In the genomic region with DNA sequence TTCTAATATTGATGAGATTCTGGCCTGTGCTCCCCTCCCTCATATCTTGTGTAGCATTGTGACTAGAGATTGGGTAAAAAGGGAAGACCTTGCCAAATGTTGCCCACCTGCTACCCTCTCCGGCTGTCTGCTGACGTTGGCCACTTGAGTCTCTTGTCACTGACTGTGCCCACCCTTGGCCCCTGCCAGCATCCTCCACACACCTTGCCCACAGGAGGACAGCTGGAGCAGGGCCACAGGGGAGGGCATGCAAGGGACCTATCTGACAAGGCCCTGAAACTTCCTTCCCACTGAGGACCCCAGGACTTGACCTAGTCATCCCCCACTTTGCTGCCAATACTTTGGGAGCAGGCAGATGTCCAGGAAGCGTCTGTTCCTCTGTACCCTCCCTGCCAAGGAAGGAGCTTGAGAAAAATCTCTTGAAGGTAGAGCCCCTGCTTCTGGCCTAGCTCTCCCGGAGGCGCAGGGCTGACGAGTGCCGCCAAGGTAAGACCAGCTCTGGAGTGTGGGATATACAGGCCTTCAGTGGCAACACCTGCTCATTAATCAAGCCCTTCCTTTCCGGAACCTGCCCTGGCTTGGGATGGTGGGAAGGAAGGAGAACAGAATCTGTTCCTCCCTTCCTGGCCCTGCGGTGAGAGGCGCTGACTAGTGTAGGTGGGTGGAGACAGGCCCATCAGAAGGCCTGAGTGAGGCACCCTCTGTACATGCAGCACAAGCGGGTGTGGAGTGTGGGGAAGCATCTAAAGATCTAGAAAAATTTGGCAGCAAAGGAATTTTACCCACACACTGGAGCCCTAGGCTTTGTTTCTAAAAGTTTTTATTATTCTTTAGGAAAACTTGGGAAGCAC, we compare ENCODE assay signal across 27 cellular contexts. TPM values are rescaled to one million over a fixed set of nuclear protein-coding genes. Genes with fewer than 3 reads are reported as not detected.
DNase-seq lines count a peak whose midpoint lies in the region; ATAC-seq, FAIRE-seq and TF ChIP-seq lines count a peak whose summit lies in the region.
"Had no signal": no experiment of that assay in that cellular context is flagged by ENCODE, and none has a peak within 500 bp of the region (broad histone marks: within the 10 kb centered on the region; RNA-seq: fewer than 3 reads in every experiment).

No MANE protein-coding gene starts in this region.

- H3K27me3 ChIP-seq in HCT116 (ENCODE audit: insufficient read depth, low read length) (no peaks in the 10 kb centered on the region), small intestine (ENCODE audit: control insufficient read depth in 2 of 2, insufficient read depth in 2 of 2, low read length in 2 of 2) (no peaks in the 10 kb centered on the region)
- H3K27me3 ChIP-seq: ascending aorta, SJCRH30 had no signal

- H3K27me3 Mint-ChIP-seq in stimulated activated memory B cell treated with anti-CD40 and anti-IgM and Interleukin-4, amounts not matched to agents 10 μg/mL and 1 μg/mL and 100 μg/mL, for 72 hours: peaks cover under 1% of the 10 kb centered on the region

- DNase-seq in HCT116 (ENCODE audit: low read depth, low spot score) (no peak), SW480 (ENCODE audit: low spot score) (peak; percentile 17), epithelial cell of prostate (ENCODE audit: low read depth, low spot score) (no peak), small intestine (no peak), NAMALWA (ENCODE audit: low spot score) (no peak)
- DNase-seq: activated naive CD4-positive, alpha-beta T cell treated with Interleukin-2 at 50 U/mL for 16 hours; cerebellar nuclear complex; effector CD4-positive, alpha-beta T cell; glutamatergic neuron; HFFc6; NCI-H1436; NCI-H748 treated with DMSO at 0.1 percent for 48 hours; nephron progenitor cell; SJCRH30; stimulated activated CD4-positive, alpha-beta T cell treated with anti-CD3 and anti-CD28 coated beads, Interleukin-4, amount 100 ng/mL, for 1 hour; stimulated activated naive CD8-positive, alpha-beta T cell treated with anti-CD3 and anti-CD28 coated beads, Interleukin-15, amount 100 ng/mL, for 72 hours; WERI-Rb-1 had no signal

- no peaks in the 10 kb centered on the region for H3K9me3 Mint-ChIP-seq in stimulated activated memory B cell treated with anti-CD40 and anti-IgM and Interleukin-4, amounts not matched to agents 10 μg/mL and 1 μg/mL and 100 μg/mL, for 72 hours
- H3K9me3 Mint-ChIP-seq: HFFc6; nephron progenitor cell; stimulated activated naive CD8-positive, alpha-beta T cell treated with anti-CD3 and anti-CD28 coated beads, Interleukin-15, amount 100 ng/mL, for 72 hours; T-helper 1 cell treated with Interleukin-12 subunit alpha and Interleukin-12 subunit beta and Interleukin-4 antibody, amounts not matched to agents 30 μg/mL and 1 μg/mL, for 36 hours; type B pancreatic cell had no signal

- H3K4me1 ChIP-seq in HCT116 (ENCODE audit: control insufficient read depth in 1 of 2, insufficient read depth in 2 of 2, low read length in 2 of 2): peaks cover 4 to 28% of the 10 kb centered on the region in 2 experiments; a peak in 3 of 4 replicates
- no peaks in the 10 kb centered on the region for H3K4me1 ChIP-seq in small intestine (ENCODE audit: control insufficient read depth in 2 of 2, insufficient read depth in 1 of 2, low read depth in 1 of 2, low read length in 1 of 2)
- H3K4me1 ChIP-seq: ascending aorta had no signal

- no peaks in the 10 kb centered on the region for H3K9me3 ChIP-seq in HCT116 (ENCODE audit: control insufficient read depth in 1 of 2, insufficient read depth in 1 of 2, low read depth in 1 of 2, low read length in 2 of 2)
- no peaks in the 10 kb centered on the region for H3K9me3 ChIP-seq in small intestine (ENCODE audit: control insufficient read depth, low read depth)
- H3K9me3 ChIP-seq: ascending aorta, SJCRH30 had no signal

- H3K36me3 ChIP-seq in HCT116 (ENCODE audit: control insufficient read depth in 1 of 2, insufficient read depth in 2 of 2, low read length in 2 of 2): peaks cover 0 to 3% of the 10 kb centered on the region in 2 experiments; a peak in 1 of 4 replicates
- no peaks in the 10 kb centered on the region for H3K36me3 ChIP-seq in small intestine (ENCODE audit: control insufficient read depth in 2 of 2, insufficient read depth in 2 of 2, low read length in 2 of 2)
- H3K36me3 ChIP-seq: ascending aorta had no signal

- no peaks in the 10 kb centered on the region for H3K79me2 ChIP-seq in HCT116 (ENCODE audit: insufficient read depth, low read length)

- H3K4me2 ChIP-seq in HCT116 (ENCODE audit: low read length): peak overlapping the region; percentile 2; the same call in 1 of the 2 replicates

- H3K4me3 ChIP-seq in HCT116 (replicated peaks in 1 of 2; ENCODE audit: low read depth in 1 of 2, low read length in 2 of 2) (no peak overlapping the region), small intestine (ENCODE audit: low read depth in 1 of 2, low read length in 2 of 2) (no peak overlapping the region)
- H3K4me3 ChIP-seq: ascending aorta, SJCRH30 had no signal

- no peaks in the 10 kb centered on the region for H3K9me2 ChIP-seq in HCT116 (ENCODE audit: insufficient read depth)

- no peak for FAIRE-seq in small intestine (lab: Jason Lieb, UNC)
- FAIRE-seq: HepG2 had no signal

- no peak for TF ChIP-seq POLR2A in HCT116 (IDR thresholded peaks at IDR 0.05; ENCODE audit: borderline replicate concordance, extremely low read depth, insufficient read depth, insufficient read length)

- POLR2A ChIA-PET in HCT116 (lab: Charles Lee): no interaction called here

- no peak overlapping the region for H2AFZ ChIP-seq in HCT116 (ENCODE audit: low read depth, low read length, poor library complexity, severe bottlenecking)

- no peak overlapping the region for H3K9ac ChIP-seq in HCT116 (ENCODE audit: low read length)

- peak overlapping the region; percentile 62 for H3K27ac Mint-ChIP-seq in stimulated activated memory B cell treated with anti-CD40 and anti-IgM and Interleukin-4, amounts not matched to agents 10 μg/mL and 1 μg/mL and 100 μg/mL, for 72 hours
- H3K27ac Mint-ChIP-seq: HFFc6; nephron progenitor cell; T-helper 1 cell treated with Interleukin-12 subunit alpha and Interleukin-12 subunit beta and Interleukin-4 antibody, amounts not matched to agents 30 μg/mL and 1 μg/mL, for 36 hours; type B pancreatic cell had no signal

- no TSS peak for BruUV-seq in HCT116 (replicated peaks; lab: Mats Ljungman, UMichigan)

- H3K27ac ChIP-seq in HCT116 (ENCODE audit: low read depth, low read length) (no peak overlapping the region), epithelial cell of prostate (peak overlapping the region; percentile 75), small intestine (ENCODE audit: low read depth in 1 of 2, low read length in 1 of 2) (no peak overlapping the region)
- H3K27ac ChIP-seq: ascending aorta, SJCRH30 had no signal

- TF ChIP-seq CTCF in HCT116 (IDR thresholded peaks at IDR 0.05 in 2 of 3, conservative IDR thresholded peaks at IDR 0.05 in 1 of 3; ENCODE audit: borderline replicate concordance in 1 of 3, insufficient read depth in 1 of 3, low read depth in 2 of 3, low read length in 2 of 3): no peak

- ATAC-seq in HCT116 (no peak), HG02610 (IDR thresholded peaks at IDR 0.05; ENCODE audit: unreplicated experiment) (no peak)
- ATAC-seq in stimulated activated memory B cell treated with anti-CD40 and anti-IgM and Interleukin-4, amounts not matched to agents 10 μg/mL and 1 μg/mL and 100 μg/mL, for 72 hours: no peak
- ATAC-seq: HepG2; left lobe of liver; stimulated activated naive CD8-positive, alpha-beta T cell treated with anti-CD3 and anti-CD28 coated beads, Interleukin-15, amount 100 ng/mL, for 72 hours had no signal

- 94 to 95% (median 94%) methylated on average over 11 of the region's 11 CpGs for WGBS in small intestine, 3 donors

- H3K4me1 Mint-ChIP-seq in stimulated activated memory B cell treated with anti-CD40 and anti-IgM and Interleukin-4, amounts not matched to agents 10 μg/mL and 1 μg/mL and 100 μg/mL, for 72 hours: peaks cover 29% of the 10 kb centered on the region

- CTCF ChIA-PET in HCT116 (lab: Charles Lee): no interaction called here

- no peaks in the 10 kb centered on the region for H3K36me3 Mint-ChIP-seq in stimulated activated memory B cell treated with anti-CD40 and anti-IgM and Interleukin-4, amounts not matched to agents 10 μg/mL and 1 μg/mL and 100 μg/mL, for 72 hours

- RAD21 ChIA-PET in HCT116 (lab: Charles Lee; ENCODE audit: low non-redundant PET in 1 of 2, low total read pairs in 2 of 2, uncharacterized antibody in 2 of 2, unreplicated experiment in 2 of 2): no interaction called here

- intact Hi-C loops in HCT116 (cut with micrococcal nuclease): no loop called here

- TF ChIP-seq RAD21 in HCT116 (IDR thresholded peaks at IDR 0.05; ENCODE audit: low read depth): no peak

- H4K20me1 ChIP-seq in HCT116 (ENCODE audit: insufficient read depth): no peaks in the 10 kb centered on the region

- no peak overlapping the region for H3K4me3 Mint-ChIP-seq in stimulated activated memory B cell treated with anti-CD40 and anti-IgM and Interleukin-4, amounts not matched to agents 10 μg/mL and 1 μg/mL and 100 μg/mL, for 72 hours
- H3K4me3 Mint-ChIP-seq: HFFc6; nephron progenitor cell; stimulated activated naive CD8-positive, alpha-beta T cell treated with anti-CD3 and anti-CD28 coated beads, Interleukin-15, amount 100 ng/mL, for 72 hours; T-helper 1 cell treated with Interleukin-12 subunit alpha and Interleukin-12 subunit beta and Interleukin-4 antibody, amounts not matched to agents 30 μg/mL and 1 μg/mL, for 36 hours; type B pancreatic cell had no signal

TF ChIP-seq in HCT116, 20 proteins besides CTCF, POLR2A, EP300 and RAD21:
- TF ChIP-seq TCF7L2 (IDR thresholded peaks at IDR 0.05; ENCODE audit: borderline replicate concordance, extremely low read depth, insufficient read depth, insufficient read length): no peak
- no peak for TF ChIP-seq POLR2AphosphoS5 (IDR thresholded peaks at IDR 0.05; ENCODE audit: low read depth, low read length)
- TF ChIP-seq ZFX (IDR thresholded peaks at IDR 0.05): no peak
TF ChIP-seq in HCT116: peak in this region for 0.

RNA-seq across cellular contexts. Expression of a gene that starts 4.9 kb away (rescaled TPM):
- 19.9 TPM for total RNA-seq in HCT116 (2021; ENCODE audit: unreplicated experiment)
- 17.3 and 17.9 TPM in 2 replicates for polyA plus RNA-seq in HCT116 (2012)
- 1 to 10 TPM in 1 of 3 donors, under 1 TPM in 2; 0.67 to 5.1 (median 0.81) TPM for polyA plus RNA-seq in small intestine
- total RNA-seq: ascending aorta, fibroblast of lung, HFFc6, left lobe of liver, pulmonary artery endothelial cell, SJCRH30 had no signal
- polyA plus RNA-seq: HepG2 had no signal

RNA-seq across cellular contexts. Expression of a gene that starts 48.9 kb away (rescaled TPM):
- 0.89 TPM for total RNA-seq in HCT116 (2021; ENCODE audit: unreplicated experiment)
- 0.18 and 0.25 TPM in 2 replicates for polyA plus RNA-seq in HCT116 (2012)
- under 1 TPM in 1 of 3 donors, not detected in 2; 0.04 TPM for polyA plus RNA-seq in small intestine
- total RNA-seq: ascending aorta, fibroblast of lung, HepG2, HFFc6, left lobe of liver, M059J had no signal
- polyA plus RNA-seq: fibroblast of lung, HepG2 had no signal
